Comparison of ENCODE assay signal across 1 cellular context in the genomic region with DNA sequence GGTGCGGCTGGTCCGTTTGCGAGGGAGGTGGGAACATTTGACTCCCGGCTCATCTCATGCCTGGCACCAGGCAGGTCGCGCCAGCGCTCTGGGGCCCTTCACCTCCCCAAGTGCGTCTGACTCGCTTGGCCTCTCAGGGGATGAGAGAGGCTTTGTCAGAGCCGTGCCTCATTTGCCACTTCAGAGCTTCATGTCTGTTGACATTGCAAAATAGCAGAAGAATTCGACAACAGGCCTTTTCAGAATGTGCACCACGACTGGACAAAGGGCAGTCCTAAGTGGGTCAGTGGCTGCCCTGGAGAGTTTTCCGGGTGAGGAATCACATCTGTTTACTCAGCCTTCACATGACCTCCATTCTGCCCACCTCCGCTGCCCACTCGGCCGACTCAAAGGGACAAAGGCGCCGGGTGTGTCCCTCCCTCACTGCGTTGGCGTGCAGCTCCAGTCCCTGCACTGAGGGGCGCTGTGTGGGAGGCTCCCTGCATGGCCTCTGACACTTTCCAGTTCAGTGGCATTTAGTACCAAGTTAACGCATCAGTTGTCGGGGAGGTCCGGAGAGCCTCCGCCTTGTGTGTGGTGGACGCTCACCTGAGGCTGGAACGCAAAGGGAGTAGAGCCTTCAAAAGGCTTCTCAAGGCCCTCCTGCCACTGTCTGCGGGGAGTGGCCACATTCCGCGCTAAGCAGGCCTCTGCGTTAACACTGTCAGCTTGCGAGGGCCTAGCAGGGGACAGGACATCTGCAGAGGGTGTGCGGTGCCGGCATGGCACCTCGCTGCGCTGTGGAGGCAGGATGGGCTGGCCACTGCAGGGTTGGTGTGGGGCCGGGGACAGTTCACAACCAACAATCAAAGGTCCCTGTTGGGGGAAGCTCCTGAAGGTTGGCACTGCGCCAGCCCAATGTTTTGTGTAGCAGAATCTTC.
TF ChIP-seq lines count a peak whose summit lies in the region.

No MANE protein-coding gene starts in this region.

TF ChIP-seq in HepG2, 621 proteins besides CTCF, POLR2A, EP300 and RAD21 (continued from another document and continues in another):
- TF ChIP-seq, protein P1, sequence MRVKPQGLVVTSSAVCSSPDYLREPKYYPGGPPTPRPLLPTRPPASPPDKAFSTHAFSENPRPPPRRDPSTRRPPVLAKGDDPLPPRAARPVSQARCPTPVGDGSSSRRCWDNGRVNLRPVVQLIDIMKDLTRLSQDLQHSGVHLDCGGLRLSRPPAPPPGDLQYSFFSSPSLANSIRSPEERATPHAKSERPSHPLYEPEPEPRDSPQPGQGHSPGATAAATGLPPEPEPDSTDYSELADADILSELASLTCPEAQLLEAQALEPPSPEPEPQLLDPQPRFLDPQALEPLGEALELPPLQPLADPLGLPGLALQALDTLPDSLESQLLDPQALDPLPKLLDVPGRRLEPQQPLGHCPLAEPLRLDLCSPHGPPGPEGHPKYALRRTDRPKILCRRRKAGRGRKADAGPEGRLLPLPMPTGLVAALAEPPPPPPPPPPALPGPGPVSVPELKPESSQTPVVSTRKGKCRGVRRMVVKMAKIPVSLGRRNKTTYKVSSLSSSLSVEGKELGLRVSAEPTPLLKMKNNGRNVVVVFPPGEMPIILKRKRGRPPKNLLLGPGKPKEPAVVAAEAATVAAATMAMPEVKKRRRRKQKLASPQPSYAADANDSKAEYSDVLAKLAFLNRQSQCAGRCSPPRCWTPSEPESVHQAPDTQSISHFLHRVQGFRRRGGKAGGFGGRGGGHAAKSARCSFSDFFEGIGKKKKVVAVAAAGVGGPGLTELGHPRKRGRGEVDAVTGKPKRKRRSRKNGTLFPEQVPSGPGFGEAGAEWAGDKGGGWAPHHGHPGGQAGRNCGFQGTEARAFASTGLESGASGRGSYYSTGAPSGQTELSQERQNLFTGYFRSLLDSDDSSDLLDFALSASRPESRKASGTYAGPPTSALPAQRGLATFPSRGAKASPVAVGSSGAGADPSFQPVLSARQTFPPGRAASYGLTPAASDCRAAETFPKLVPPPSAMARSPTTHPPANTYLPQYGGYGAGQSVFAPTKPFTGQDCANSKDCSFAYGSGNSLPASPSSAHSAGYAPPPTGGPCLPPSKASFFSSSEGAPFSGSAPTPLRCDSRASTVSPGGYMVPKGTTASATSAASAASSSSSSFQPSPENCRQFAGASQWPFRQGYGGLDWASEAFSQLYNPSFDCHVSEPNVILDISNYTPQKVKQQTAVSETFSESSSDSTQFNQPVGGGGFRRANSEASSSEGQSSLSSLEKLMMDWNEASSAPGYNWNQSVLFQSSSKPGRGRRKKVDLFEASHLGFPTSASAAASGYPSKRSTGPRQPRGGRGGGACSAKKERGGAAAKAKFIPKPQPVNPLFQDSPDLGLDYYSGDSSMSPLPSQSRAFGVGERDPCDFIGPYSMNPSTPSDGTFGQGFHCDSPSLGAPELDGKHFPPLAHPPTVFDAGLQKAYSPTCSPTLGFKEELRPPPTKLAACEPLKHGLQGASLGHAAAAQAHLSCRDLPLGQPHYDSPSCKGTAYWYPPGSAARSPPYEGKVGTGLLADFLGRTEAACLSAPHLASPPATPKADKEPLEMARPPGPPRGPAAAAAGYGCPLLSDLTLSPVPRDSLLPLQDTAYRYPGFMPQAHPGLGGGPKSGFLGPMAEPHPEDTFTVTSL (CRISPR knock-in tag; IDR thresholded peaks at IDR 0.05; ENCODE audit: borderline replicate concordance) = peak; percentile 91
- TF ChIP-seq, protein P2, sequence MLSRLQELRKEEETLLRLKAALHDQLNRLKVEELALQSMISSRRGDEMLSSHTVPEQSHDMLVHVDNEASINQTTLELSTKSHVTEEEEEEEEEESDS (CRISPR knock-in tag; IDR thresholded peaks at IDR 0.05; ENCODE audit: borderline replicate concordance) = no peak
- TF ChIP-seq HOXA9 (CRISPR knock-in tag; IDR thresholded peaks at IDR 0.05; ENCODE audit: borderline replicate concordance) (no peak), ZNF225 (CRISPR knock-in tag; IDR thresholded peaks at IDR 0.05) (no peak), MEF2D (CRISPR knock-in tag; IDR thresholded peaks at IDR 0.05) (peak; percentile 63; the same call in 1 of the 2 replicates), NCOA1 (CRISPR knock-in tag; IDR thresholded peaks at IDR 0.05) (0 out of 2 replicates have a peak, but pooled peaks have one; percentile 33), SETDB1 (CRISPR knock-in tag; IDR thresholded peaks at IDR 0.05; ENCODE audit: borderline replicate concordance) (no peak), RARG (CRISPR knock-in tag; IDR thresholded peaks at IDR 0.05; ENCODE audit: low read depth) (no peak), ETV5 (CRISPR knock-in tag; IDR thresholded peaks at IDR 0.05; ENCODE audit: borderline replicate concordance) (peak; percentile 69), YY1 (IDR thresholded peaks at IDR 0.05; ENCODE audit: insufficient read depth, insufficient replicate concordance, low read depth, low read length) (peak; percentile 59), ZNF724P (CRISPR knock-in tag; IDR thresholded peaks at IDR 0.05; ENCODE audit: borderline replicate concordance) (no peak), MIXL1 (CRISPR knock-in tag; IDR thresholded peaks at IDR 0.05) (no peak), ZBTB8A (CRISPR knock-in tag; IDR thresholded peaks at IDR 0.05; ENCODE audit: borderline replicate concordance, low read depth) (no peak), NFRKB (IDR thresholded peaks at IDR 0.05) (no peak), TBP (CRISPR knock-in tag; IDR thresholded peaks at IDR 0.05) (no peak), CHD2 (IDR thresholded peaks at IDR 0.05; ENCODE audit: low read depth, low read length) (no peak), ZNF670 (CRISPR knock-in tag; IDR thresholded peaks at IDR 0.05; ENCODE audit: borderline replicate concordance) (0 out of 2 replicates have a peak, but pooled peaks have one; percentile 62), ZSCAN20 (CRISPR knock-in tag; IDR thresholded peaks at IDR 0.05; ENCODE audit: borderline replicate concordance) (peak; percentile 85; the same call in 1 of the 2 replicates), ZBTB42 (CRISPR knock-in tag; IDR thresholded peaks at IDR 0.05) (no peak), ZNF878 (CRISPR knock-in tag; IDR thresholded peaks at IDR 0.05) (peak; percentile 73; the same call in 1 of the 2 replicates), TOE1 (CRISPR knock-in tag; IDR thresholded peaks at IDR 0.05) (no peak), CCAR2 (optimal IDR thresholded peaks at IDR 0.05; ENCODE audit: low read depth, low read length) (no peak), SOX13 (IDR thresholded peaks at IDR 0.05) (peak; percentile 91), SOX13 (CRISPR knock-in tag; conservative IDR thresholded peaks at IDR 0.05 in 1 of 2, IDR thresholded peaks at IDR 0.05 in 1 of 2) (peak in 1 of 2 experiments; percentile 94; a peak in 2 of 4 replicates), ZNF251 (CRISPR knock-in tag; IDR thresholded peaks at IDR 0.05) (no peak), ZC3H4 (CRISPR knock-in tag; IDR thresholded peaks at IDR 0.05; ENCODE audit: borderline replicate concordance) (no peak), NRL (CRISPR knock-in tag; IDR thresholded peaks at IDR 0.05; ENCODE audit: borderline replicate concordance) (no peak), SP5 (CRISPR knock-in tag; IDR thresholded peaks at IDR 0.05; ENCODE audit: borderline replicate concordance, low read depth) (peak; percentile 92), ZNF570 (CRISPR knock-in tag; IDR thresholded peaks at IDR 0.05; ENCODE audit: borderline replicate concordance) (no peak), ETV6 (CRISPR knock-in tag; conservative IDR thresholded peaks at IDR 0.05) (0 out of 2 replicates have a peak, but pooled peaks have one; percentile 27), NCOA2 (CRISPR knock-in tag; IDR thresholded peaks at IDR 0.05) (peak; percentile 92), ZNF510 (CRISPR knock-in tag; IDR thresholded peaks at IDR 0.05; ENCODE audit: low read depth) (peak; percentile 81), KLF11 (CRISPR knock-in tag; IDR thresholded peaks at IDR 0.05) (peak; percentile 39; the same call in 1 of the 2 replicates), TMF1 (CRISPR knock-in tag; IDR thresholded peaks at IDR 0.05; ENCODE audit: low read depth) (no peak), CENPX (CRISPR knock-in tag; IDR thresholded peaks at IDR 0.05) (no peak), MZF1 (CRISPR knock-in tag; IDR thresholded peaks at IDR 0.05; ENCODE audit: borderline replicate concordance) (no peak), MAF1 (CRISPR knock-in tag; IDR thresholded peaks at IDR 0.05; ENCODE audit: borderline replicate concordance) (no peak), ZNF232 (CRISPR knock-in tag; IDR thresholded peaks at IDR 0.05; ENCODE audit: borderline replicate concordance) (no peak; the same call in 1 of the 2 replicates), MTF1 (CRISPR knock-in tag; IDR thresholded peaks at IDR 0.05) (no peak; the same call in 1 of the 2 replicates)
- TF ChIP-seq, protein P3, sequence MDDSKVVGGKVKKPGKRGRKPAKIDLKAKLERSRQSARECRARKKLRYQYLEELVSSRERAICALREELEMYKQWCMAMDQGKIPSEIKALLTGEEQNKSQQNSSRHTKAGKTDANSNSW (CRISPR knock-in tag; IDR thresholded peaks at IDR 0.05; ENCODE audit: borderline replicate concordance) = no peak
- TF ChIP-seq, protein P4, sequence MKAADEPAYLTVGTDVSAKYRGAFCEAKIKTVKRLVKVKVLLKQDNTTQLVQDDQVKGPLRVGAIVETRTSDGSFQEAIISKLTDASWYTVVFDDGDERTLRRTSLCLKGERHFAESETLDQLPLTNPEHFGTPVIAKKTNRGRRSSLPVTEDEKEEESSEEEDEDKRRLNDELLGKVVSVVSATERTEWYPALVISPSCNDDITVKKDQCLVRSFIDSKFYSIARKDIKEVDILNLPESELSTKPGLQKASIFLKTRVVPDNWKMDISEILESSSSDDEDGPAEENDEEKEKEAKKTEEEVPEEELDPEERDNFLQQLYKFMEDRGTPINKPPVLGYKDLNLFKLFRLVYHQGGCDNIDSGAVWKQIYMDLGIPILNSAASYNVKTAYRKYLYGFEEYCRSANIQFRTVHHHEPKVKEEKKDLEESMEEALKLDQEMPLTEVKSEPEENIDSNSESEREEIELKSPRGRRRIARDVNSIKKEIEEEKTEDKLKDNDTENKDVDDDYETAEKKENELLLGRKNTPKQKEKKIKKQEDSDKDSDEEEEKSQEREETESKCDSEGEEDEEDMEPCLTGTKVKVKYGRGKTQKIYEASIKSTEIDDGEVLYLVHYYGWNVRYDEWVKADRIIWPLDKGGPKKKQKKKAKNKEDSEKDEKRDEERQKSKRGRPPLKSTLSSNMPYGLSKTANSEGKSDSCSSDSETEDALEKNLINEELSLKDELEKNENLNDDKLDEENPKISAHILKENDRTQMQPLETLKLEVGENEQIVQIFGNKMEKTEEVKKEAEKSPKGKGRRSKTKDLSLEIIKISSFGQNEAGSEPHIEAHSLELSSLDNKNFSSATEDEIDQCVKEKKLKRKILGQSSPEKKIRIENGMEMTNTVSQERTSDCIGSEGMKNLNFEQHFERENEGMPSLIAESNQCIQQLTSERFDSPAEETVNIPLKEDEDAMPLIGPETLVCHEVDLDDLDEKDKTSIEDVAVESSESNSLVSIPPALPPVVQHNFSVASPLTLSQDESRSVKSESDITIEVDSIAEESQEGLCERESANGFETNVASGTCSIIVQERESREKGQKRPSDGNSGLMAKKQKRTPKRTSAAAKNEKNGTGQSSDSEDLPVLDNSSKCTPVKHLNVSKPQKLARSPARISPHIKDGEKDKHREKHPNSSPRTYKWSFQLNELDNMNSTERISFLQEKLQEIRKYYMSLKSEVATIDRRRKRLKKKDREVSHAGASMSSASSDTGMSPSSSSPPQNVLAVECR (CRISPR knock-in tag; IDR thresholded peaks at IDR 0.05; ENCODE audit: borderline replicate concordance) = peak; percentile 74; the same call in 1 of the 2 replicates
- TF ChIP-seq, protein P5, sequence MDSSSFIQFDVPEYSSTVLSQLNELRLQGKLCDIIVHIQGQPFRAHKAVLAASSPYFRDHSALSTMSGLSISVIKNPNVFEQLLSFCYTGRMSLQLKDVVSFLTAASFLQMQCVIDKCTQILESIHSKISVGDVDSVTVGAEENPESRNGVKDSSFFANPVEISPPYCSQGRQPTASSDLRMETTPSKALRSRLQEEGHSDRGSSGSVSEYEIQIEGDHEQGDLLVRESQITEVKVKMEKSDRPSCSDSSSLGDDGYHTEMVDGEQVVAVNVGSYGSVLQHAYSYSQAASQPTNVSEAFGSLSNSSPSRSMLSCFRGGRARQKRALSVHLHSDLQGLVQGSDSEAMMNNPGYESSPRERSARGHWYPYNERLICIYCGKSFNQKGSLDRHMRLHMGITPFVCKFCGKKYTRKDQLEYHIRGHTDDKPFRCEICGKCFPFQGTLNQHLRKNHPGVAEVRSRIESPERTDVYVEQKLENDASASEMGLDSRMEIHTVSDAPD (CRISPR knock-in tag; IDR thresholded peaks at IDR 0.05) = peak; percentile 81
- TF ChIP-seq, protein P6, sequence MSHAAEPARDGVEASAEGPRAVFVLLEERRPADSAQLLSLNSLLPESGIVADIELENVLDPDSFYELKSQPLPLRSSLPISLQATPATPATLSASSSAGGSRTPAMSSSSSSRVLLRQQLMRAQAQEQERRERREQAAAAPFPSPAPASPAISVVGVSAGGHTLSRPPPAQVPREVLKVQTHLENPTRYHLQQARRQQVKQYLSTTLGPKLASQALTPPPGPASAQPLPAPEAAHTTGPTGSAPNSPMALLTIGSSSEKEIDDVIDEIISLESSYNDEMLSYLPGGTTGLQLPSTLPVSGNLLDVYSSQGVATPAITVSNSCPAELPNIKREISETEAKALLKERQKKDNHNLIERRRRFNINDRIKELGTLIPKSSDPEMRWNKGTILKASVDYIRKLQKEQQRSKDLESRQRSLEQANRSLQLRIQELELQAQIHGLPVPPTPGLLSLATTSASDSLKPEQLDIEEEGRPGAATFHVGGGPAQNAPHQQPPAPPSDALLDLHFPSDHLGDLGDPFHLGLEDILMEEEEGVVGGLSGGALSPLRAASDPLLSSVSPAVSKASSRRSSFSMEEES (CRISPR knock-in tag; IDR thresholded peaks at IDR 0.05) = peak; percentile 98
- TF ChIP-seq, protein P7, sequence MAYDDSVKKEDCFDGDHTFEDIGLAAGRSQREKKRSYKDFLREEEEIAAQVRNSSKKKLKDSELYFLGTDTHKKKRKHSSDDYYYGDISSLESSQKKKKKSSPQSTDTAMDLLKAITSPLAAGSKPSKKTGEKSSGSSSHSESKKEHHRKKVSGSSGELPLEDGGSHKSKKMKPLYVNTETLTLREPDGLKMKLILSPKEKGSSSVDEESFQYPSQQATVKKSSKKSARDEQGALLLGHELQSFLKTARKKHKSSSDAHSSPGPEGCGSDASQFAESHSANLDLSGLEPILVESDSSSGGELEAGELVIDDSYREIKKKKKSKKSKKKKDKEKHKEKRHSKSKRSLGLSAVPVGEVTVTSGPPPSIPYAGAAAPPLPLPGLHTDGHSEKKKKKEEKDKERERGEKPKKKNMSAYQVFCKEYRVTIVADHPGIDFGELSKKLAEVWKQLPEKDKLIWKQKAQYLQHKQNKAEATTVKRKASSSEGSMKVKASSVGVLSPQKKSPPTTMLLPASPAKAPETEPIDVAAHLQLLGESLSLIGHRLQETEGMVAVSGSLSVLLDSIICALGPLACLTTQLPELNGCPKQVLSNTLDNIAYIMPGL (CRISPR knock-in tag; IDR thresholded peaks at IDR 0.05; ENCODE audit: borderline replicate concordance in 1 of 2, low read depth in 1 of 2) = peak; percentile 78 to 79
